17 cellular contexts compared by ENCODE assay signal in the genomic region with DNA sequence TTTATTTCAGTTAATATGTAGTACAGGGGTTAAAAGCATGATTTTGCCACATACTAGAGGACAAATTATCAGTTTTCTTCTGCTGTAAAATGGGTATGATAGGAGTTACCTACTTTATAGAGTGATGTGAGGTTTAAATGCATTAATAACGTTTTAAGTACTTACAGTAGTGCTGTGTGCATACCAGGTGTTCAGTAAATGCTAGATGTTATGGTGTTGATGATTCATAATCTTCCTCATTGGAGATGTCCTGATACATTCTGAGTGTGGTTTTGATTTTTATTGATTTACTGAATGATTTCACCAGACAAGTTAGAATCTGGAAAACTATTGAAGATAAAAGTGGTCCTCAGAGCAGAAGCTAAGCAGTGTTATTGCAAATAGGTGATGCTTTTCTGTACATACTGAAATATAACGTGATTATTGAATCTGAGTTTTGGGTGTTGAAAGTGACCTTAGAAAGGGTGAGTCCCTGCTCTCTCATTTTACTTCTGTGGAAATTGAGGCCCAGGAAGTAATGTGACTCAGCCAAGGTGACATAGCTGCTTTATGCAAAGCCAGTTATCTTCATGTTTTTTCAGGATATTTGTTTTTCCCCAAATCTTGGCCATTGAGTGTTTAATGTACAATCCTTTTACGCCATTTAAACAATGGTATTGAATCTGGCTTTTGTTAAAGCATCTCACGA.
"Had no signal": no experiment of that assay in that cellular context is flagged by ENCODE, and none has a peak within 500 bp of the region (broad histone marks: within the 10 kb centered on the region; RNA-seq: fewer than 3 reads in every experiment).

No MANE protein-coding gene starts in this region.

- ATAC-seq: esophagus mucosa, left ventricle myocardium superior, sciatic nerve, T-cell had no signal

- H3K9me3 ChIP-seq: spleen, thoracic aorta had no signal

- H3K27me3 ChIP-seq: spleen had no signal

- H3K4me3 ChIP-seq: spleen, thoracic aorta had no signal

- DNase-seq: activated CD8-positive, alpha-beta memory T cell treated with anti-CD3 and anti-CD28 coated beads, Interleukin-2, amount 50 U/mL, for 48 hours; activated effector memory CD4-positive, alpha-beta T cell treated with Interleukin-2 at 50 U/mL for 16 hours; foreskin fibroblast; head of caudate nucleus; islet precursor cell; left ventricle myocardium superior; mesendoderm; spleen; stimulated activated CD4-positive, alpha-beta T cell treated with anti-CD3 and anti-CD28 coated beads, Interleukin-1b, Interleukin-23, amount 100 ng/mL, for 48 hours; stimulated activated naive CD4-positive, alpha-beta T cell treated with Interleukin-2 at 50 U/mL for 16 hours; T-cell had no signal

- H3K27me3 Mint-ChIP-seq: activated naive CD8-positive, alpha-beta T cell; T-cell had no signal

- H3K4me3 Mint-ChIP-seq: activated naive CD8-positive, alpha-beta T cell; nephron; T-cell had no signal

- H3K27ac ChIP-seq: spleen, thoracic aorta, VCaP had no signal

- H3K27ac Mint-ChIP-seq: activated naive CD8-positive, alpha-beta T cell; nephron had no signal

- H3K4me1 Mint-ChIP-seq: nephron had no signal

- H3K9me3 Mint-ChIP-seq: nephron, T-cell had no signal

- H3K36me3 ChIP-seq: thoracic aorta had no signal
